In genomic region chr2:142750858-142751257, GRCh38 we compare ENCODE assay signal across 26 cellular contexts.
"Had no signal": no experiment of that assay in that cellular context is flagged by ENCODE, and none has a peak within 500 bp of the region (broad histone marks: within the 10 kb centered on the region; RNA-seq: fewer than 3 reads in every experiment).

No MANE protein-coding gene starts in this region.

- DNase-seq: colonic mucosa; dermis blood vessel endothelial cell; effector memory CD4-positive, alpha-beta T cell; erythroblast; esophagus squamous epithelium; foreskin melanocyte; glutamatergic neuron; heart right ventricle; hippocampal formation; islet precursor cell; mesenchymal stem cell; mucosa of descending colon; naive B cell; right cardiac atrium; spleen; stimulated activated CD4-positive, alpha-beta T cell treated with anti-CD3 and anti-CD28 coated beads, Interleukin-4, amount 100 ng/mL, for 4 hours; upper lobe of left lung; uterus had no signal

- H3K27me3 ChIP-seq: colonic mucosa, esophagus squamous epithelium, heart right ventricle, neural progenitor cell, spleen, tibial nerve, upper lobe of left lung, uterus had no signal

- H3K4me2 ChIP-seq: neural progenitor cell had no signal

- H3K36me3 ChIP-seq: colonic mucosa, esophagus squamous epithelium, heart right ventricle, neural progenitor cell, spleen, thoracic aorta, tibial nerve, upper lobe of left lung, uterus had no signal

- H3K4me1 ChIP-seq: colonic mucosa, esophagus squamous epithelium, heart right ventricle, neural progenitor cell, parathyroid adenoma, spleen, tibial nerve, upper lobe of left lung, uterus had no signal

- H3K4me3 ChIP-seq: colonic mucosa, esophagus squamous epithelium, heart right ventricle, mucosa of descending colon, neural progenitor cell, skin epidermis, spleen, thoracic aorta, tibial nerve, upper lobe of left lung, uterus had no signal

- ATAC-seq: heart right ventricle; mucosa of descending colon; natural killer cell treated with Interleukin-12 subunit alpha and Interleukin-12 subunit beta and Interleukin-15 and Interleukin-18, amount 100 ng/mL, for 72 hours; right cardiac atrium; stimulated activated memory B cell treated with anti-CD40 and anti-IgM and Interleukin-4, amounts not matched to agents 10 μg/mL and 1 μg/mL and 100 μg/mL, for 72 hours had no signal

- H3K27ac ChIP-seq: colonic mucosa, esophagus squamous epithelium, heart right ventricle, neural progenitor cell, parathyroid adenoma, skin epidermis, spleen, thoracic aorta, tibial nerve, upper lobe of left lung, uterus had no signal

- FAIRE-seq: endothelial cell of umbilical vein had no signal

- H3K9ac ChIP-seq: neural progenitor cell, parathyroid adenoma had no signal

- H3K9me3 ChIP-seq: colonic mucosa, esophagus squamous epithelium, mucosa of descending colon, thoracic aorta, tibial nerve, upper lobe of left lung, uterus had no signal
